10 cellular contexts compared by ENCODE assay signal in the genomic region with DNA sequence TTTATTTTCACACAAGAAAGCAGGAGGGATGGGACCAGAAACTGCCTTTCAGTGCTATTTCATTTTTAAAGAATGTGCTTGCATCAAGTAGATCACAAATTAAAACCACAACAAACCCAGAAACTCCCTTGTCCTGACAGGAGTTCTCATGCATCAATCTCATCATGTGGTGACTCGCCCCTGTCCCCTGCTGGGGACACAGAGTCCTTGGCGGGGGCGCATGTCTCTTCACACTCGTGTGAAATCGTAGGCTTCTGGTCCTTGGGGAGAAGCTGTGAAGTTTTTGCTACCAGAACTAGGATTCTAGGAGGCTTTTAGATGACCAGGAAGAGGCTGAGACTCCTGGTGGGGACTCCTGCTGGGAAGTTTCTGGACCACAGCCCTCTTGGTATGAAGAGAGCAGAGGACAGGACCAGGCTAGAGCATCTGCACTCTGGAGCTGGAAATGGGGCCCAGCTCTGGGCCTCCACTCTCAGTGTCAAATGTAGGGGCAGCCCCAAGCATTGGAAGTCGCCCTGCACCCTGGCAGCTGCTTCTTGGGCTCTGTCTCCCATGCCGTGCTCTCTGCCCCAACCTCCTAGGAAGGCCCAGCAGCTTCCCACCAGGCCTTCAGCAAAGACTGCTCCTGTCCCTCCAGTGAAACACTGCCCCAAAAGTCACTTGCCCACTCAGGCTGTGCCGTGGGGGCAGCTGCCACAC. TPM values are rescaled to one million over a fixed set of nuclear protein-coding genes. Genes with fewer than 3 reads are reported as not detected.
DNase-seq lines count a peak whose midpoint lies in the region; ATAC-seq and TF ChIP-seq lines count a peak whose summit lies in the region.
"Had no signal": no experiment of that assay in that cellular context is flagged by ENCODE, and none has a peak within 500 bp of the region (broad histone marks: within the 10 kb centered on the region; RNA-seq: fewer than 3 reads in every experiment).

No MANE protein-coding gene starts in this region.

- BruUV-seq in Caco-2 (replicated peaks; lab: Mats Ljungman, UMichigan), result no TSS peak

- no peak overlapping the region for H3K4me3 ChIP-seq in Caco-2 (ENCODE audit: low read depth, low read length)

- H3K4me1 ChIP-seq in Caco-2, result no peaks in the 10 kb centered on the region

- H3K4me1 Mint-ChIP-seq in Caco-2 (ENCODE audit: low read depth, unreplicated experiment) (no peaks in the 10 kb centered on the region), WTC11 (peaks cover 6% of the 10 kb centered on the region)

- H3K36me3 ChIP-seq in Caco-2 (ENCODE audit: control insufficient read depth, insufficient read depth, low read length), result no peaks in the 10 kb centered on the region

- peak in 1 of 2 experiments; percentile 32 for DNase-seq in Caco-2
- DNase-seq in WTC11 (ENCODE audit: low spot score), result no peak
- peak; percentile 9 for DNase-seq in mucosa of gallbladder (ENCODE audit: low spot score)
- DNase-seq in SKM-1 treated with dmso at 0.1 percent for 144 hours (lab: John Stamatoyannopoulos, UW; ENCODE audit: unreplicated experiment), result no peak
- DNase-seq in NCI-H2196 (lab: John Stamatoyannopoulos, UW; ENCODE audit: unreplicated experiment), result no peak
- DNase-seq in NOMO-1 treated with DMSO at 0.1 percent for 48 hours (lab: John Stamatoyannopoulos, UW; ENCODE audit: unreplicated experiment), result no peak
- DNase-seq: activated naive CD4-positive, alpha-beta T cell treated with anti-CD3 and anti-CD28 coated beads, Interleukin-2, amount 10 ng/mL, durations not matched to agents 7 days and 5 days had no signal

- H3K36me3 Mint-ChIP-seq in Caco-2 (ENCODE audit: insufficient read depth, unreplicated experiment) (no peaks in the 10 kb centered on the region), WTC11 (peaks cover 9% of the 10 kb centered on the region; the same call in 1 of the 2 replicates)

- H3K4me3 Mint-ChIP-seq in Caco-2 (ENCODE audit: unreplicated experiment), result no peak overlapping the region
- H3K4me3 Mint-ChIP-seq in WTC11, result no peak overlapping the region
- H3K4me3 Mint-ChIP-seq: activated naive CD4-positive, alpha-beta T cell treated with anti-CD3 and anti-CD28 coated beads, Interleukin-2, amount 10 ng/mL, durations not matched to agents 7 days and 5 days had no signal

- TF ChIP-seq CTCF in Caco-2 (IDR thresholded peaks at IDR 0.05; ENCODE audit: insufficient read depth in 1 of 2, low read depth in 1 of 2, low read length in 1 of 2, severe bottlenecking in 1 of 2, unreplicated experiment in 1 of 2) (peak; percentile 44 to 78), WTC11 (IDR thresholded peaks at IDR 0.05) (no peak)

- H3K27me3 ChIP-seq in Caco-2 (replicated peaks; ENCODE audit: control insufficient read depth, insufficient read depth, low read length), result no peaks in the 10 kb centered on the region

- peaks cover 2% of the 10 kb centered on the region for H3K27me3 Mint-ChIP-seq in Caco-2 (ENCODE audit: insufficient read depth, unreplicated experiment)
- H3K27me3 Mint-ChIP-seq in WTC11 (ENCODE audit: low read depth), result no peaks in the 10 kb centered on the region

- ATAC-seq in GM21619 (IDR thresholded peaks at IDR 0.05; ENCODE audit: unreplicated experiment), result peak; percentile 47
- peak; percentile 73 for ATAC-seq in WTC11
- ATAC-seq in GM18517 (IDR thresholded peaks at IDR 0.05; ENCODE audit: unreplicated experiment), result no peak

- 0 out of 2 replicates have a peak, but pooled peaks cover 4% of the 10 kb centered on the region for H3K9me3 ChIP-seq in Caco-2

- intact Hi-C loops in Caco-2 (cut with micrococcal nuclease; ENCODE audit: unreplicated experiment), result loop anchor here (1.0 to 5.0 kb wide), 3 partner anchors 38 to 244 kb away; no protein-coding TSS in a partner anchor

- POLR2A ChIA-PET in Caco-2 (lab: Charles Lee) (interaction anchor here (0.5 kb wide), 1 partner anchor 17 kb away, joined by 3 read pairs; no protein-coding TSS in a partner anchor), WTC11 (lab: Charles Lee) (no interaction called here)

- H3K27ac Mint-ChIP-seq in Caco-2 (ENCODE audit: unreplicated experiment) (no peak overlapping the region), WTC11 (no peak overlapping the region)
- H3K27ac Mint-ChIP-seq: activated naive CD4-positive, alpha-beta T cell treated with anti-CD3 and anti-CD28 coated beads, Interleukin-2, amount 10 ng/mL, durations not matched to agents 7 days and 5 days had no signal

- CTCF ChIA-PET in Caco-2 (lab: Charles Lee), result interaction anchor here (0.6 kb wide), 1 partner anchor 261 kb away, joined by 3 read pairs; no protein-coding TSS in a partner anchor
- CTCF ChIA-PET in WTC11 (lab: Charles Lee), result interaction anchor here (0.5 to 2.0 kb wide), 10 partner anchors 11 to 255 kb away, joined by 3 to 17 read pairs (median 3); no protein-coding TSS in a partner anchor

- H3K9me3 Mint-ChIP-seq in Caco-2 (ENCODE audit: unreplicated experiment) (no peaks in the 10 kb centered on the region), WTC11 (peaks cover 23% of the 10 kb centered on the region)

TF ChIP-seq in WTC11, 78 proteins besides CTCF, POLR2A, EP300 and RAD21:
- TF ChIP-seq, protein P1, sequence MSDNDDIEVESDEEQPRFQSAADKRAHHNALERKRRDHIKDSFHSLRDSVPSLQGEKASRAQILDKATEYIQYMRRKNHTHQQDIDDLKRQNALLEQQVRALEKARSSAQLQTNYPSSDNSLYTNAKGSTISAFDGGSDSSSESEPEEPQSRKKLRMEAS (CRISPR knock-in tag; IDR thresholded peaks at IDR 0.05), result no peak
- TF ChIP-seq SMAD4 (CRISPR knock-in tag; IDR thresholded peaks at IDR 0.05), result no peak
- no peak for TF ChIP-seq RELA (CRISPR knock-in tag; IDR thresholded peaks at IDR 0.05; ENCODE audit: borderline replicate concordance)
- TF ChIP-seq, protein P2, sequence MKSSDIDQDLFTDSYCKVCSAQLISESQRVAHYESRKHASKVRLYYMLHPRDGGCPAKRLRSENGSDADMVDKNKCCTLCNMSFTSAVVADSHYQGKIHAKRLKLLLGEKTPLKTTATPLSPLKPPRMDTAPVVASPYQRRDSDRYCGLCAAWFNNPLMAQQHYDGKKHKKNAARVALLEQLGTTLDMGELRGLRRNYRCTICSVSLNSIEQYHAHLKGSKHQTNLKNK (CRISPR knock-in tag; IDR thresholded peaks at IDR 0.05), result no peak
- TF ChIP-seq, protein P3, sequence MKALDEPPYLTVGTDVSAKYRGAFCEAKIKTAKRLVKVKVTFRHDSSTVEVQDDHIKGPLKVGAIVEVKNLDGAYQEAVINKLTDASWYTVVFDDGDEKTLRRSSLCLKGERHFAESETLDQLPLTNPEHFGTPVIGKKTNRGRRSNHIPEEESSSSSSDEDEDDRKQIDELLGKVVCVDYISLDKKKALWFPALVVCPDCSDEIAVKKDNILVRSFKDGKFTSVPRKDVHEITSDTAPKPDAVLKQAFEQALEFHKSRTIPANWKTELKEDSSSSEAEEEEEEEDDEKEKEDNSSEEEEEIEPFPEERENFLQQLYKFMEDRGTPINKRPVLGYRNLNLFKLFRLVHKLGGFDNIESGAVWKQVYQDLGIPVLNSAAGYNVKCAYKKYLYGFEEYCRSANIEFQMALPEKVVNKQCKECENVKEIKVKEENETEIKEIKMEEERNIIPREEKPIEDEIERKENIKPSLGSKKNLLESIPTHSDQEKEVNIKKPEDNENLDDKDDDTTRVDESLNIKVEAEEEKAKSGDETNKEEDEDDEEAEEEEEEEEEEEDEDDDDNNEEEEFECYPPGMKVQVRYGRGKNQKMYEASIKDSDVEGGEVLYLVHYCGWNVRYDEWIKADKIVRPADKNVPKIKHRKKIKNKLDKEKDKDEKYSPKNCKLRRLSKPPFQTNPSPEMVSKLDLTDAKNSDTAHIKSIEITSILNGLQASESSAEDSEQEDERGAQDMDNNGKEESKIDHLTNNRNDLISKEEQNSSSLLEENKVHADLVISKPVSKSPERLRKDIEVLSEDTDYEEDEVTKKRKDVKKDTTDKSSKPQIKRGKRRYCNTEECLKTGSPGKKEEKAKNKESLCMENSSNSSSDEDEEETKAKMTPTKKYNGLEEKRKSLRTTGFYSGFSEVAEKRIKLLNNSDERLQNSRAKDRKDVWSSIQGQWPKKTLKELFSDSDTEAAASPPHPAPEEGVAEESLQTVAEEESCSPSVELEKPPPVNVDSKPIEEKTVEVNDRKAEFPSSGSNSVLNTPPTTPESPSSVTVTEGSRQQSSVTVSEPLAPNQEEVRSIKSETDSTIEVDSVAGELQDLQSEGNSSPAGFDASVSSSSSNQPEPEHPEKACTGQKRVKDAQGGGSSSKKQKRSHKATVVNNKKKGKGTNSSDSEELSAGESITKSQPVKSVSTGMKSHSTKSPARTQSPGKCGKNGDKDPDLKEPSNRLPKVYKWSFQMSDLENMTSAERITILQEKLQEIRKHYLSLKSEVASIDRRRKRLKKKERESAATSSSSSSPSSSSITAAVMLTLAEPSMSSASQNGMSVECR (CRISPR knock-in tag; IDR thresholded peaks at IDR 0.05; ENCODE audit: borderline replicate concordance), result no peak
- no peak for TF ChIP-seq CREM (CRISPR knock-in tag; IDR thresholded peaks at IDR 0.05)
- TF ChIP-seq, protein P4, sequence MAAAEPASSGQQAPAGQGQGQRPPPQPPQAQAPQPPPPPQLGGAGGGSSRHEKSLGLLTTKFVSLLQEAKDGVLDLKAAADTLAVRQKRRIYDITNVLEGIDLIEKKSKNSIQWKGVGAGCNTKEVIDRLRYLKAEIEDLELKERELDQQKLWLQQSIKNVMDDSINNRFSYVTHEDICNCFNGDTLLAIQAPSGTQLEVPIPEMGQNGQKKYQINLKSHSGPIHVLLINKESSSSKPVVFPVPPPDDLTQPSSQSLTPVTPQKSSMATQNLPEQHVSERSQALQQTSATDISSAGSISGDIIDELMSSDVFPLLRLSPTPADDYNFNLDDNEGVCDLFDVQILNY (CRISPR knock-in tag; IDR thresholded peaks at IDR 0.05), result no peak
- TF ChIP-seq ESRRA (CRISPR knock-in tag; IDR thresholded peaks at IDR 0.05; ENCODE audit: borderline replicate concordance), result no peak

RNA-seq across cellular contexts. Expression of a gene that starts 9.8 kb away (rescaled TPM):
- total RNA-seq in Caco-2 (2022), result not detected in 2 replicates
- total RNA-seq in WTC11 (2021), result not detected in 3 replicates
- not detected for total RNA-seq in mucosa of gallbladder
- total RNA-seq: RPMI7951 had no signal

RNA-seq across cellular contexts. Expression of a gene that starts 23.8 kb away (rescaled TPM):
- total RNA-seq in Caco-2 (2022), result 0.09 TPM in 1 of 2 replicates, not detected in the other
- total RNA-seq in WTC11 (2021), result 0.42 to 0.96 TPM (median 0.46 TPM) in 3 replicates
- total RNA-seq in mucosa of gallbladder, result 4.9 TPM
- total RNA-seq: RPMI7951 had no signal
